9 cellular contexts compared by ENCODE assay signal in the genomic region with DNA sequence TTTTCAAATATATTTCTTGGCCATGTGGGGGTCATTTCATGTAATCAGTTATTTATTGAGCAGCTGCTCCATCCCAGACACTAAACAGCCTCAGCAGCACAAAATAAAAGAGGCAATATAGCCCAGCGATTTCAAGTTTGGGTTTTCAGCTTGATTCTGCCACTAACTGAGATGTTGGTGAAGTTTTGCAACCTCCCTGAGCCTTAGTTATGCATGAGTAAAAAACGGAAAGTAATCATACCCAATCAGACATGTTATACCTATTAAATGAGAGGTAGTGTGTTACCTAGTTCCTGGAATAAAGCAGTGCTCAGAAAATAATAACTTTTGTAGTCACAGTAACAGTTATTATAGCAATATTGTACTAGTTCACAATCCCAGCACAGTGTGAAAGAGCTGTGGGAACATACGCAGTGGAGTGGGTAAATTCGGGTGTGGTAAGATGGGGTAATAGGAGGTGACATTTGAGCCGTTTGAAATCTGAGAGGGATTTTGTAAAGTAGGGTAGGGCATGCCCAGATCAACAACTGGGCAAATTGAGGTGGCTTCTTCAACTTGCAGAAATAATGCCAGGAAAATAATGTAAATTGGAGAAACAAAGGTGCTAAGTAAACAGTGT. TPM values are rescaled to one million over a fixed set of nuclear protein-coding genes. Genes with fewer than 3 reads are reported as not detected.
A peak's percentile ranks its signal among the peaks of the same experiment; 100 is the strongest.
DNase-seq lines count a peak whose midpoint lies in the region; ATAC-seq and TF ChIP-seq lines count a peak whose summit lies in the region.
"Had no signal": no experiment of that assay in that cellular context is flagged by ENCODE, and none has a peak within 500 bp of the region (broad histone marks: within the 10 kb centered on the region; RNA-seq: fewer than 3 reads in every experiment).

No MANE protein-coding gene starts in this region.

- H3K9me3 ChIP-seq in skeletal muscle tissue (ENCODE audit: control insufficient read depth in 3 of 3, low read length in 3 of 3) (no peaks in the 10 kb centered on the region), BE2C (no peaks in the 10 kb centered on the region)

- peak; percentile 76 for DNase-seq in SIG-M5 treated with dmso at 0.1 percent for 504 hours (lab: John Stamatoyannopoulos, UW; ENCODE audit: unreplicated experiment)
- DNase-seq in SIG-M5 (lab: John Stamatoyannopoulos, UW) = no peak
- DNase-seq in NOMO-1 treated with DMSO at 0.1 percent for 48 hours (lab: John Stamatoyannopoulos, UW; ENCODE audit: unreplicated experiment) = peak; percentile 73
- DNase-seq in cortex of kidney (lab: John Stamatoyannopoulos, UW) = no peak
- no peak for DNase-seq in SW 1271 (lab: John Stamatoyannopoulos, UW)
- DNase-seq in BE2C = no peak
- DNase-seq: NCI-H2081 treated with DMSO at 0.1 percent for 48 hours had no signal

- H3K36me3 ChIP-seq in skeletal muscle tissue (ENCODE audit: control insufficient read depth in 3 of 3, insufficient read depth in 3 of 3, low read length in 3 of 3) (peaks cover 5 to 20% (median 17%) of the 10 kb centered on the region in 3 donors), BE2C (no peaks in the 10 kb centered on the region; the same call in 1 of the 2 replicates)

- H3K4me3 ChIP-seq in skeletal muscle tissue (ENCODE audit: low read length in 3 of 3) = peak overlapping the region; percentile 84 to 96 (median 92)
- H3K4me3 ChIP-seq in BE2C (ENCODE audit: low read depth, low read length) = no peak overlapping the region

- no peak for TF ChIP-seq CTCF in BE2C (IDR thresholded peaks at IDR 0.05; ENCODE audit: low read depth, low read length)

- H3K9ac ChIP-seq in skeletal muscle tissue (ENCODE audit: low read depth in 1 of 3, low read length in 3 of 3) = peak overlapping the region; percentile 82 to 95 (median 83)

- H3K4me1 ChIP-seq in skeletal muscle tissue (ENCODE audit: control insufficient read depth in 3 of 3, insufficient read depth in 3 of 3, low read length in 3 of 3) (peaks cover 23 to 29% (median 23%) of the 10 kb centered on the region in 3 donors), BE2C (0 out of 2 replicates have a peak, but pooled peaks cover 4% of the 10 kb centered on the region)

- ATAC-seq in esophagus mucosa = peak; percentile 41

- H3K27me3 ChIP-seq in skeletal muscle tissue (ENCODE audit: control insufficient read depth in 3 of 3, insufficient read depth in 3 of 3, low read length in 3 of 3) = no peaks in the 10 kb centered on the region
- H3K27me3 ChIP-seq in BE2C = no peaks in the 10 kb centered on the region

- H3K27ac ChIP-seq in skeletal muscle tissue (ENCODE audit: low read depth, low read length) = peak overlapping the region; percentile 80

RNA-seq across cellular contexts. Expression of a gene that starts 1.5 kb away (rescaled TPM):
- total RNA-seq in esophagus mucosa (12.0 TPM), skeletal muscle tissue (3.1 TPM)
- 4.5 TPM for polyA plus RNA-seq in BE2C (2012; ENCODE audit: insufficient read depth, insufficient read length, low read depth)

Comparison
In these comparisons a context has a peak if more than half of its experiments do, and no peak if none do; other contexts are left out.
1. DNase-seq: peak in SIG-M5 treated with dmso at 0.1 percent for 504 hours (single experiment) and NOMO-1 treated with DMSO at 0.1 percent for 48 hours (single experiment); none in SIG-M5 (single experiment), cortex of kidney (single experiment), SW 1271 (0 of 2) and BE2C (single experiment).